1 cellular context compared by ENCODE assay signal in genomic region chr12:68222336-68222735, GRCh38.
TF ChIP-seq lines count a peak whose summit lies in the region.

No MANE protein-coding gene starts in this region.

TF ChIP-seq in GM12878, 131 proteins besides CTCF, POLR2A, EP300 and RAD21 (continued from another document):
- no peak for TF ChIP-seq HSF1 (IDR thresholded peaks at IDR 0.05; ENCODE audit: low read depth, low read length)
- no peak for TF ChIP-seq RB1 (IDR thresholded peaks at IDR 0.05; ENCODE audit: borderline replicate concordance)
- no peak for TF ChIP-seq KAT2A (conservative IDR thresholded peaks at IDR 0.05; ENCODE audit: control insufficient read depth, low read depth, low read length)
- no peak for TF ChIP-seq PAX5 (IDR thresholded peaks at IDR 0.05; ENCODE audit: borderline replicate concordance, low read depth, low read length)
- no peak for TF ChIP-seq ASH2L (IDR thresholded peaks at IDR 0.05; ENCODE audit: borderline replicate concordance, low read depth)
TF ChIP-seq in GM12878: peak in this region for 0.
